Comparison of ENCODE assay signal across 20 cellular contexts in genomic region chr4:8509311-8509950, GRCh38.
A peak's percentile ranks its signal among the peaks of the same experiment; 100 is the strongest.
DNase-seq lines count a peak whose midpoint lies in the region; ATAC-seq, FAIRE-seq and TF ChIP-seq lines count a peak whose summit lies in the region.
"Had no signal": no experiment of that assay in that cellular context is flagged by ENCODE, and none has a peak within 500 bp of the region (broad histone marks: within the 10 kb centered on the region; RNA-seq: fewer than 3 reads in every experiment).

No MANE protein-coding gene starts in this region.

- H4K20me1 ChIP-seq in K562 (replicated peaks; ENCODE audit: control insufficient read depth, insufficient read depth, low read length) = no peaks in the 10 kb centered on the region

- no peak overlapping the region for H3K23ac ChIP-seq in neuronal stem cell (ENCODE audit: low read depth, low read length, poor library complexity)

- H3K4ac ChIP-seq in neuronal stem cell (ENCODE audit: low read length) = no peak overlapping the region

- H2AFZ ChIP-seq in K562 (ENCODE audit: low read depth, low read length) (no peak overlapping the region), neuronal stem cell (ENCODE audit: low read length) (no peak overlapping the region)
- H2AFZ ChIP-seq: GM23248 had no signal

- no peak overlapping the region for H4K8ac ChIP-seq in neuronal stem cell (ENCODE audit: low read depth, low read length)

- FAIRE-seq in K562 (lab: Jason Lieb, UNC) = no peak
- FAIRE-seq: D721Med, GM12892, GM18507 had no signal

- no peak overlapping the region for H2AK5ac ChIP-seq in neuronal stem cell (ENCODE audit: low read depth, low read length)

- H4K91ac ChIP-seq in neuronal stem cell (ENCODE audit: low read depth, low read length, poor library complexity) = no peak overlapping the region

- H2BK5ac ChIP-seq in neuronal stem cell (ENCODE audit: low read length) = no peak overlapping the region

- H3K79me1 ChIP-seq in neuronal stem cell (ENCODE audit: low read depth, low read length) = no peaks in the 10 kb centered on the region

- no peaks in the 10 kb centered on the region for H3K79me2 ChIP-seq in K562 (ENCODE audit: control insufficient read depth, insufficient read depth, low read length)

- H3K4me1 ChIP-seq in K562 (replicated peaks in 1 of 2; ENCODE audit: control insufficient read depth in 2 of 2, insufficient read depth in 2 of 2, low read length in 2 of 2) (peaks cover 0 to 18% of the 10 kb centered on the region in 2 experiments; a peak in 2 of 5 replicates), neuronal stem cell (ENCODE audit: control insufficient read depth in 2 of 2, insufficient read depth in 1 of 2, low read depth in 1 of 2, low read length in 2 of 2) (peaks cover 12 to 21% of the 10 kb centered on the region in 2 donors), breast epithelium (peaks cover 12 to 14% of the 10 kb centered on the region in 2 donors)
- H3K4me1 ChIP-seq: BE2C had no signal

- CTCF ChIA-PET in K562 (lab: Yijun Ruan, JAX; ENCODE audit: low intra/inter-chr PET ratio) = no interaction called here

- in situ Hi-C loops in K562 (cut with MboI) = no loop called here

- H3K27ac ChIP-seq in K562 (ENCODE audit: extremely low read depth, low read depth, low read length) (no peak overlapping the region), neuronal stem cell (replicated peaks; ENCODE audit: low read length) (no peak overlapping the region), breast epithelium (peak overlapping the region in 1 of 2 donors; percentile 96)
- H3K27ac ChIP-seq: GM23248 had no signal

- intact Hi-C loops in K562 (cut with micrococcal nuclease) = no loop called here
- intact Hi-C loops in breast epithelium (cut with DNase I; ENCODE audit: low total_unique reads) = no loop called here
- intact Hi-C loops in left cardiac atrium (cut with DNase I) = no loop called here

- no peaks in the 10 kb centered on the region for H3K9me1 ChIP-seq in K562 (ENCODE audit: control insufficient read depth, insufficient read depth, low read length)

- no peak for TF ChIP-seq RAD21 in K562 (CRISPR knock-in tag; conservative IDR thresholded peaks at IDR 0.05 in 1 of 2, IDR thresholded peaks at IDR 0.05 in 1 of 2)

- no peak overlapping the region for H3K4me2 ChIP-seq in K562 (ENCODE audit: insufficient read depth, low read length)
- no peak overlapping the region for H3K4me2 ChIP-seq in neuronal stem cell (ENCODE audit: insufficient read depth, low read length, poor library complexity, severe bottlenecking)

- no peak overlapping the region for H2BK15ac ChIP-seq in neuronal stem cell (ENCODE audit: low read length)

- no peaks in the 10 kb centered on the region for H3K36me3 ChIP-seq in H7 (replicated peaks; ENCODE audit: control insufficient read depth, insufficient read depth, low read length)
- no peaks in the 10 kb centered on the region for H3K36me3 ChIP-seq in K562 (ENCODE audit: control insufficient read depth, insufficient read depth, low read length)
- no peaks in the 10 kb centered on the region for H3K36me3 ChIP-seq in neuronal stem cell (replicated peaks in 1 of 2; ENCODE audit: control insufficient read depth in 2 of 2, insufficient read depth in 2 of 2, low read length in 2 of 2)
- no peaks in the 10 kb centered on the region for H3K36me3 ChIP-seq in breast epithelium
- H3K36me3 ChIP-seq: BE2C had no signal

- no peak for ATAC-seq in K562
- ATAC-seq in left cardiac atrium = no peak
- ATAC-seq: HCT116 had no signal

- no peak overlapping the region for H2BK12ac ChIP-seq in neuronal stem cell (ENCODE audit: low read length)

- DNase-seq in H7 = peak; percentile 39
- no peak for DNase-seq in K562 (ENCODE audit: extremely low read depth in 1 of 4, low spot score in 3 of 4)
- DNase-seq in neuronal stem cell (ENCODE audit: low spot score) = no peak
- no peak for DNase-seq in breast epithelium (ENCODE audit: low spot score in 2 of 2)
- DNase-seq in DMS114 treated with DMSO at 0.1 percent for 48 hours (lab: John Stamatoyannopoulos, UW; ENCODE audit: unreplicated experiment) = no peak
- DNase-seq in left cardiac atrium = no peak
- DNase-seq: ACHN; BE2C; CD4-positive, CD25-positive, alpha-beta regulatory T cell; CD8-positive, alpha-beta memory T cell; COR-L47; DMS153; DMS79; GDM1; GM23248; HFFc6 had no signal

- TF ChIP-seq CTCF in K562 (IDR thresholded peaks at IDR 0.05 in 2 of 3, conservative IDR thresholded peaks at IDR 0.05 in 1 of 3; ENCODE audit: insufficient read depth in 2 of 3, low read depth in 1 of 3, low read length in 3 of 3) (no peak), breast epithelium (IDR thresholded peaks at IDR 0.05) (no peak)

- H3K27me3 ChIP-seq in H7 (ENCODE audit: control insufficient read depth, insufficient read depth, low read length) (no peaks in the 10 kb centered on the region), K562 (ENCODE audit: control insufficient read depth in 2 of 2, insufficient read depth in 2 of 2, low read length in 2 of 2) (0 out of 5 replicates have a peak, but pooled peaks cover 0 to 6% of the 10 kb centered on the region in 2 experiments), neuronal stem cell (ENCODE audit: control insufficient read depth in 3 of 3, insufficient read depth in 3 of 3, low read depth in 1 of 3, low read length in 3 of 3) (peaks cover 0 to 15% (median 0%) of the 10 kb centered on the region in 3 experiments), breast epithelium (no peaks in the 10 kb centered on the region)
- H3K27me3 ChIP-seq: BE2C had no signal

- TF ChIP-seq POLR2A in K562 (conservative IDR thresholded peaks at IDR 0.05) = no peak
- TF ChIP-seq POLR2A in breast epithelium (IDR thresholded peaks at IDR 0.05) = no peak

- H3K18ac ChIP-seq in neuronal stem cell (ENCODE audit: low read length) = no peak overlapping the region

- H3K9ac ChIP-seq in K562 (ENCODE audit: insufficient read depth in 1 of 2, low read depth in 2 of 2, low read length in 2 of 2) (no peak overlapping the region; a peak in 1 of 4 replicates), neuronal stem cell (ENCODE audit: low read depth, low read length, poor library complexity) (peak overlapping the region; percentile 34)
- H3K9ac ChIP-seq: GM23248 had no signal

- H3K4me3 ChIP-seq in H7 (ENCODE audit: insufficient read depth, low read depth, low read length) (no peak overlapping the region), K562 (no peak overlapping the region), neuronal stem cell (ENCODE audit: low read length in 2 of 2) (no peak overlapping the region), breast epithelium (no peak overlapping the region)
- H3K4me3 ChIP-seq: GM23248 had no signal

- no peak for TF ChIP-seq EP300 in K562 (IDR thresholded peaks at IDR 0.05; ENCODE audit: low read length)

- POLR2A ChIA-PET in K562 (lab: Yijun Ruan, JAX) = no interaction called here

- H3K9me3 ChIP-seq in K562 (replicated peaks; ENCODE audit: control insufficient read depth, insufficient read depth, low read depth, low read length) = no peaks in the 10 kb centered on the region; the same call in 1 of the 2 replicates
- H3K9me3 ChIP-seq in neuronal stem cell (replicated peaks in 1 of 2; ENCODE audit: control insufficient read depth in 2 of 2, insufficient read depth in 1 of 2, low read depth in 1 of 2, low read length in 2 of 2) = peaks cover 0 to 3% of the 10 kb centered on the region in 2 donors
- no peaks in the 10 kb centered on the region for H3K9me3 ChIP-seq in breast epithelium
- H3K9me3 ChIP-seq: BE2C had no signal

- peak overlapping the region; percentile 9 for H3K14ac ChIP-seq in neuronal stem cell (ENCODE audit: low read length)

- WGBS in K562 (ENCODE audit: insufficient coverage, low coverage, missing lambda C conversion rate) = 62% methylated on average over 22 of the region's 24 CpGs
- WGBS in neuronal stem cell (ENCODE audit: extremely low coverage in 2 of 2, insufficient read length in 2 of 2, insufficient replicate concordance in 1 of 2), 2 donors = no CpG with 5 or more reads among the region's 24 CpGs

- no TSS peak for BruUV-seq in K562 (replicated peaks; lab: Mats Ljungman, UMichigan)

- no peak overlapping the region for H2BK120ac ChIP-seq in neuronal stem cell (ENCODE audit: low read depth, low read length)

TF ChIP-seq in K562, 482 proteins besides CTCF, POLR2A, EP300 and RAD21:
- TF ChIP-seq BCOR (IDR thresholded peaks at IDR 0.05) (peak; percentile 22; the same call in 1 of the 2 replicates), HDAC2 (IDR thresholded peaks at IDR 0.05) (no peak), HIVEP1 (CRISPR knock-in tag; IDR thresholded peaks at IDR 0.05) (no peak), ARID4B (CRISPR knock-in tag; IDR thresholded peaks at IDR 0.05) (no peak)
